In the genomic region with DNA sequence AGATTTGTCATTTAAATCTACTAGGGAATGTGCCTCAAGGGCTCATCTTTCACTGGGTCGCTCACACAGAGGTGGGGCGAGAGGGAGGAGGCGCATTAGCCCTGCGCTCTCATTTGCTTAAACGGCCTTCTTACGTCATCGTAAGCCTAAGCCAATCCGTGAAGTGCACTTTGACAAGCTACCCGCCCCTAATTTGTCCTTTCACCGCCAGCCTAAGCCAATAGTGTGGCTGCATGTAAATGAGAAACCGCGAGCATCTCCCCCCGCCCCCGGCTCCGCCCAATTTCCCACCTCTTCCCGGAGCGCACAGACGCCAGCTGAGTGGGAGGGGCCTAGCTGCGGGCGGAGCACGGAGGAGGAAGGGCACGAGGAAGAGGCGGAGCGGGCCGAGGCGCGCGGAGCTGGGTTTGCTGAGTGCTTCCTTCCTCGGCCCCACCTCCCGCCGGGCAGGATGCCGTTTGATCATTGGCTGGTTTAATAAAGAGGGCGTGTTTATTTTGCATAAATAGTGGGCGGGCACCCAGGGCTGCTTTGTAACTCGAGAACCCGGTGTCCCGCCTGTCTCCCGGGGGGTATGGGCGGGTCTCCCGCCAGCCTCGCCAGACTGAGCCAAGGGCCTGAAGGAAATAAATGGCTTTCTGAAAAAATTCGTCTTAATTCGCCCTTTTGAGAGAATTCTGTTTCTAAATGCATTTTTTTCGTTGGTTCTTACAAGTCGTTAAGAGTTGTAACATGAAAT, we compare ENCODE assay signal across 1 cellular context.
TF ChIP-seq lines count a peak whose summit lies in the region.

No MANE protein-coding gene starts in this region.

TF ChIP-seq in GM12878, 131 proteins besides CTCF, POLR2A, EP300 and RAD21 (continued from another document):
- TF ChIP-seq, protein P1, sequence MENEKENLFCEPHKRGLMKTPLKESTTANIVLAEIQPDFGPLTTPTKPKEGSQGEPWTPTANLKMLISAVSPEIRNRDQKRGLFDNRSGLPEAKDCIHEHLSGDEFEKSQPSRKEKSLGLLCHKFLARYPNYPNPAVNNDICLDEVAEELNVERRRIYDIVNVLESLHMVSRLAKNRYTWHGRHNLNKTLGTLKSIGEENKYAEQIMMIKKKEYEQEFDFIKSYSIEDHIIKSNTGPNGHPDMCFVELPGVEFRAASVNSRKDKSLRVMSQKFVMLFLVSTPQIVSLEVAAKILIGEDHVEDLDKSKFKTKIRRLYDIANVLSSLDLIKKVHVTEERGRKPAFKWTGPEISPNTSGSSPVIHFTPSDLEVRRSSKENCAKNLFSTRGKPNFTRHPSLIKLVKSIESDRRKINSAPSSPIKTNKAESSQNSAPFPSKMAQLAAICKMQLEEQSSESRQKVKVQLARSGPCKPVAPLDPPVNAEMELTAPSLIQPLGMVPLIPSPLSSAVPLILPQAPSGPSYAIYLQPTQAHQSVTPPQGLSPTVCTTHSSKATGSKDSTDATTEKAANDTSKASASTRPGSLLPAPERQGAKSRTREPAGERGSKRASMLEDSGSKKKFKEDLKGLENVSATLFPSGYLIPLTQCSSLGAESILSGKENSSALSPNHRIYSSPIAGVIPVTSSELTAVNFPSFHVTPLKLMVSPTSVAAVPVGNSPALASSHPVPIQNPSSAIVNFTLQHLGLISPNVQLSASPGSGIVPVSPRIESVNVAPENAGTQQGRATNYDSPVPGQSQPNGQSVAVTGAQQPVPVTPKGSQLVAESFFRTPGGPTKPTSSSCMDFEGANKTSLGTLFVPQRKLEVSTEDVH (IDR thresholded peaks at IDR 0.05; ENCODE audit: low read depth, partially characterized antibody): no peak
- TF ChIP-seq, protein P2, sequence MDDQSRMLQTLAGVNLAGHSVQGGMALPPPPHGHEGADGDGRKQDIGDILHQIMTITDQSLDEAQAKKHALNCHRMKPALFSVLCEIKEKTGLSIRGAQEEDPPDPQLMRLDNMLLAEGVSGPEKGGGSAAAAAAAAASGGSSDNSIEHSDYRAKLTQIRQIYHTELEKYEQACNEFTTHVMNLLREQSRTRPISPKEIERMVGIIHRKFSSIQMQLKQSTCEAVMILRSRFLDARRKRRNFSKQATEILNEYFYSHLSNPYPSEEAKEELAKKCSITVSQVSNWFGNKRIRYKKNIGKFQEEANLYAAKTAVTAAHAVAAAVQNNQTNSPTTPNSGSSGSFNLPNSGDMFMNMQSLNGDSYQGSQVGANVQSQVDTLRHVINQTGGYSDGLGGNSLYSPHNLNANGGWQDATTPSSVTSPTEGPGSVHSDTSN (IDR thresholded peaks at IDR 0.05; ENCODE audit: insufficient replicate concordance, low read depth, low read length): peak; percentile 16
- TF ChIP-seq MTA3 (IDR thresholded peaks at IDR 0.05; ENCODE audit: borderline replicate concordance, low read length) (no peak), IRF4 (IDR thresholded peaks at IDR 0.05; ENCODE audit: low read depth, low read length) (no peak), PAX8 (IDR thresholded peaks at IDR 0.05) (no peak), NFYA (IDR thresholded peaks at IDR 0.05; ENCODE audit: borderline replicate concordance, low read depth, low read length) (no peak)
- TF ChIP-seq, protein P3, sequence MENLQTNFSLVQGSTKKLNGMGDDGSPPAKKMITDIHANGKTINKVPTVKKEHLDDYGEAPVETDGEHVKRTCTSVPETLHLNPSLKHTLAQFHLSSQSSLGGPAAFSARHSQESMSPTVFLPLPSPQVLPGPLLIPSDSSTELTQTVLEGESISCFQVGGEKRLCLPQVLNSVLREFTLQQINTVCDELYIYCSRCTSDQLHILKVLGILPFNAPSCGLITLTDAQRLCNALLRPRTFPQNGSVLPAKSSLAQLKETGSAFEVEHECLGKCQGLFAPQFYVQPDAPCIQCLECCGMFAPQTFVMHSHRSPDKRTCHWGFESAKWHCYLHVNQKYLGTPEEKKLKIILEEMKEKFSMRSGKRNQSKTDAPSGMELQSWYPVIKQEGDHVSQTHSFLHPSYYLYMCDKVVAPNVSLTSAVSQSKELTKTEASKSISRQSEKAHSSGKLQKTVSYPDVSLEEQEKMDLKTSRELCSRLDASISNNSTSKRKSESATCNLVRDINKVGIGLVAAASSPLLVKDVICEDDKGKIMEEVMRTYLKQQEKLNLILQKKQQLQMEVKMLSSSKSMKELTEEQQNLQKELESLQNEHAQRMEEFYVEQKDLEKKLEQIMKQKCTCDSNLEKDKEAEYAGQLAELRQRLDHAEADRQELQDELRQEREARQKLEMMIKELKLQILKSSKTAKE (IDR thresholded peaks at IDR 0.05; ENCODE audit: low read depth, poor library complexity, severe bottlenecking): no peak
- TF ChIP-seq, protein P4, sequence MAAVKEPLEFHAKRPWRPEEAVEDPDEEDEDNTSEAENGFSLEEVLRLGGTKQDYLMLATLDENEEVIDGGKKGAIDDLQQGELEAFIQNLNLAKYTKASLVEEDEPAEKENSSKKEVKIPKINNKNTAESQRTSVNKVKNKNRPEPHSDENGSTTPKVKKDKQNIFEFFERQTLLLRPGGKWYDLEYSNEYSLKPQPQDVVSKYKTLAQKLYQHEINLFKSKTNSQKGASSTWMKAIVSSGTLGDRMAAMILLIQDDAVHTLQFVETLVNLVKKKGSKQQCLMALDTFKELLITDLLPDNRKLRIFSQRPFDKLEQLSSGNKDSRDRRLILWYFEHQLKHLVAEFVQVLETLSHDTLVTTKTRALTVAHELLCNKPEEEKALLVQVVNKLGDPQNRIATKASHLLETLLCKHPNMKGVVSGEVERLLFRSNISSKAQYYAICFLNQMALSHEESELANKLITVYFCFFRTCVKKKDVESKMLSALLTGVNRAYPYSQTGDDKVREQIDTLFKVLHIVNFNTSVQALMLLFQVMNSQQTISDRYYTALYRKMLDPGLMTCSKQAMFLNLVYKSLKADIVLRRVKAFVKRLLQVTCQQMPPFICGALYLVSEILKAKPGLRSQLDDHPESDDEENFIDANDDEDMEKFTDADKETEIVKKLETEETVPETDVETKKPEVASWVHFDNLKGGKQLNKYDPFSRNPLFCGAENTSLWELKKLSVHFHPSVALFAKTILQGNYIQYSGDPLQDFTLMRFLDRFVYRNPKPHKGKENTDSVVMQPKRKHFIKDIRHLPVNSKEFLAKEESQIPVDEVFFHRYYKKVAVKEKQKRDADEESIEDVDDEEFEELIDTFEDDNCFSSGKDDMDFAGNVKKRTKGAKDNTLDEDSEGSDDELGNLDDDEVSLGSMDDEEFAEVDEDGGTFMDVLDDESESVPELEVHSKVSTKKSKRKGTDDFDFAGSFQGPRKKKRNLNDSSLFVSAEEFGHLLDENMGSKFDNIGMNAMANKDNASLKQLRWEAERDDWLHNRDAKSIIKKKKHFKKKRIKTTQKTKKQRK (IDR thresholded peaks at IDR 0.05; ENCODE audit: low read depth, low read length): no peak
